18 cellular contexts compared by ENCODE assay signal in genomic region chr3:188227442-188227841, GRCh38.
"Had no signal": no experiment of that assay in that cellular context is flagged by ENCODE, and none has a peak within 500 bp of the region (broad histone marks: within the 10 kb centered on the region; RNA-seq: fewer than 3 reads in every experiment).

No MANE protein-coding gene starts in this region.

- H3K36me3 ChIP-seq: colonic mucosa, gastrocnemius medialis had no signal

- DNase-seq: colonic mucosa; effector CD4-positive, alpha-beta T cell; endodermal cell; erythroblast; gastrocnemius medialis; glutamatergic neuron; immature natural killer cell; left ventricle myocardium superior; mesenchymal stem cell; midbrain; naive B cell; nephron progenitor cell; psoas muscle; stimulated activated CD4-positive, alpha-beta T cell treated with anti-CD3 and anti-CD28 coated beads, Interleukin-2, amount 100 ng/mL, for 48 hours; stimulated activated naive CD4-positive, alpha-beta T cell treated with Interleukin-2 at 50 U/mL for 16 hours; trophoblast cell had no signal

- H3K9me3 ChIP-seq: colonic mucosa, gastrocnemius medialis, psoas muscle had no signal

- H3K27ac ChIP-seq: colonic mucosa, psoas muscle had no signal

- H3K27me3 ChIP-seq: colonic mucosa, gastrocnemius medialis had no signal

- H3K4me3 ChIP-seq: colonic mucosa, gastrocnemius medialis, lung, psoas muscle, smooth muscle cell had no signal
